ENCODE assay signal across 31 cellular contexts in the genomic region with DNA sequence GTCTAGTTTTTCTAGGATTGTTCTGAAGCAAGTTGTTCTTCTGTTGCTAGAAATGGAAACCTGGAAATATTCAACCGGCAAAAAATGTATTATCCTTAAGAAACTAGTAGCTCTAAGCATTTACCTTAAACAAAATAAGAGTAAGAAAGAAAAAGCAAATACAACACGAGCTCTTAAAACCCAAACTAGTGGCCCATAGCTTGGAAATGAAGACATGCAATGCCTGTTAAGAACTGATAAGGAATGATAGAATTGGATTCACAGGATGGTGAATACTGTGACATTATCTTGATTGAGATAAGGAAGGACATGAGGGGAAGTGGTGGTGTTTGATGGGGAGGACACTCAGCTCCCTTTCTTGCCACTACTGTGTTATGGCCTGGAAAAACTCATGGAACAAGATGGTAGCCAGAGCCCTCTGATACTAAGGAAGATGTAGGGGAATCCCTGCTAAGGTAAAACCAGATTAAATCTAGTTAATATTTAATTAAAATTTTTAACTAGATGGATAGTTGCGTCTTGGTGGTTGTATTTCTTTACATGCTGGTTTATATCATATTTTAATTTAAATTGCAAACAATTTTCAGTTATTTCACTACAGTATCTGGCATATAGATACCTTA.
"Had no signal": no experiment of that assay in that cellular context is flagged by ENCODE, and none has a peak within 500 bp of the region (broad histone marks: within the 10 kb centered on the region; RNA-seq: fewer than 3 reads in every experiment).

No MANE protein-coding gene starts in this region.

- H3K4me3 ChIP-seq: Peyer's patch had no signal

- H3K27ac Mint-ChIP-seq: activated B cell treated with CpG ODN at 0.5 μM for 24 hours; activated CD4-positive, alpha-beta memory T cell treated with anti-CD3 and anti-CD28 coated beads, Interleukin-2, amount 10 ng/mL, durations not matched to agents 7 days and 5 days; activated CD8-positive, alpha-beta memory T cell treated with anti-CD3 and anti-CD28 coated beads, Interleukin-2, amount 10 ng/mL, durations not matched to agents 7 days and 5 days; activated naive CD4-positive, alpha-beta T cell treated with anti-CD3 and anti-CD28 coated beads, Interleukin-2, amount 10 ng/mL, durations not matched to agents 7 days and 5 days; activated naive CD8-positive, alpha-beta T cell; activated naive CD8-positive, alpha-beta T cell treated with anti-CD3 and anti-CD28 coated beads, Interleukin-2, amount 50 U/mL, for 24 hours; brain had no signal

- H3K4me1 ChIP-seq: Peyer's patch had no signal

- H3K9me3 Mint-ChIP-seq: activated B cell treated with CpG ODN at 0.5 μM for 24 hours; activated CD4-positive, alpha-beta memory T cell treated with anti-CD3 and anti-CD28 coated beads, Interleukin-2, amount 10 ng/mL, durations not matched to agents 7 days and 5 days; activated naive CD8-positive, alpha-beta T cell treated with anti-CD3 and anti-CD28 coated beads, Interleukin-2, amount 50 U/mL, for 24 hours had no signal

- H3K36me3 Mint-ChIP-seq: activated naive CD8-positive, alpha-beta T cell; brain had no signal

- H3K27ac ChIP-seq: Peyer's patch, VCaP had no signal

- H3K36me3 ChIP-seq: Peyer's patch had no signal

- H3K9me3 ChIP-seq: Peyer's patch had no signal

- DNase-seq: activated B cell treated with CpG ODN at 0.5 μM for 24 hours; activated CD4-positive, alpha-beta memory T cell treated with anti-CD3 and anti-CD28 coated beads, Interleukin-2, amount 10 ng/mL, durations not matched to agents 7 days and 5 days; activated CD4-positive, alpha-beta T cell treated with anti-CD3 and anti-CD28 coated beads for 4 hours; activated CD4-positive, CD25-positive, alpha-beta regulatory T cell treated with anti-CD3 and anti-CD28 coated beads, Interleukin-2, amount 50 U/mL, for 72 hours; activated CD8-positive, alpha-beta memory T cell treated with anti-CD3 and anti-CD28 coated beads for 24 hours; activated CD8-positive, alpha-beta memory T cell treated with anti-CD3 and anti-CD28 coated beads, Interleukin-2, amount 10 ng/mL, durations not matched to agents 7 days and 5 days; activated CD8-positive, alpha-beta memory T cell treated with anti-CD3 and anti-CD28 coated beads, Interleukin-2, amount 50 U/mL, for 48 hours; activated effector memory CD4-positive, alpha-beta T cell treated with Interleukin-2 at 50 U/mL for 16 hours; activated naive CD4-positive, alpha-beta T cell treated with anti-CD3 and anti-CD28 coated beads, Interleukin-2, amount 10 ng/mL, durations not matched to agents 7 days and 5 days; activated naive CD8-positive, alpha-beta T cell treated with anti-CD3 and anti-CD28 coated beads, Interleukin-2, amount 50 U/mL, for 24 hours; activated T-cell treated with anti-CD3 and anti-CD28 coated beads, Interleukin-2, amount 50 U/mL, for 48 hours; anterior cingulate cortex; central memory CD4-positive, alpha-beta T cell; Kasumi-1; KBM-7; MM.1S; MV-4-11; NCI-H1092; NCI-H1436 treated with DMSO at 0.1 percent for 48 hours; NCI-H1694 treated with DMSO at 0.1 percent for 48 hours; NCI-H2029; NCI-H345; NCI-H524 treated with DMSO at 0.1 percent for 48 hours; PC-3; Peyer's patch; RPMI8226; SHP77 treated with DMSO at 0.1 percent for 48 hours; T1000 had no signal

- H3K4me3 Mint-ChIP-seq: activated B cell treated with CpG ODN at 0.5 μM for 24 hours; activated CD4-positive, alpha-beta memory T cell treated with anti-CD3 and anti-CD28 coated beads, Interleukin-2, amount 10 ng/mL, durations not matched to agents 7 days and 5 days; activated CD8-positive, alpha-beta memory T cell treated with anti-CD3 and anti-CD28 coated beads, Interleukin-2, amount 10 ng/mL, durations not matched to agents 7 days and 5 days; activated naive CD4-positive, alpha-beta T cell treated with anti-CD3 and anti-CD28 coated beads, Interleukin-2, amount 10 ng/mL, durations not matched to agents 7 days and 5 days; activated naive CD8-positive, alpha-beta T cell; activated naive CD8-positive, alpha-beta T cell treated with anti-CD3 and anti-CD28 coated beads, Interleukin-2, amount 50 U/mL, for 24 hours; brain had no signal

- H3K27me3 Mint-ChIP-seq: activated B cell treated with CpG ODN at 0.5 μM for 24 hours; activated CD4-positive, alpha-beta memory T cell treated with anti-CD3 and anti-CD28 coated beads, Interleukin-2, amount 10 ng/mL, durations not matched to agents 7 days and 5 days; activated naive CD8-positive, alpha-beta T cell; activated naive CD8-positive, alpha-beta T cell treated with anti-CD3 and anti-CD28 coated beads, Interleukin-2, amount 50 U/mL, for 24 hours; brain had no signal

- H3K27me3 ChIP-seq: Peyer's patch had no signal
